Comparison of ENCODE assay signal across 10 cellular contexts in genomic region chr17:45428954-45429337, GRCh38. TPM values are rescaled to one million over a fixed set of nuclear protein-coding genes. Genes with fewer than 3 reads are reported as not detected.
A peak's percentile ranks its signal among the peaks of the same experiment; 100 is the strongest.
DNase-seq lines count a peak whose midpoint lies in the region; ATAC-seq, FAIRE-seq and TF ChIP-seq lines count a peak whose summit lies in the region.
"Had no signal": no experiment of that assay in that cellular context is flagged by ENCODE, and none has a peak within 500 bp of the region (broad histone marks: within the 10 kb centered on the region; RNA-seq: fewer than 3 reads in every experiment).

No MANE protein-coding gene starts in this region.

- no peak overlapping the region for H2AFZ ChIP-seq in PC-3 (ENCODE audit: low read length)

- intact Hi-C loops in Right ventricle myocardium inferior (cut with DNase I) (no loop called here), heart left ventricle (cut with DNase I) (no loop called here), PC-3 (cut with micrococcal nuclease) (loop anchor here (2.0 to 5.0 kb wide), 3 partner anchors 48 to 164 kb away; no protein-coding TSS in a partner anchor)

- ATAC-seq in Right ventricle myocardium inferior (no peak), heart left ventricle (no peak), PC-3 (no peak), HG03469 (IDR thresholded peaks at IDR 0.05; ENCODE audit: unreplicated experiment) (no peak), HG02852 (IDR thresholded peaks at IDR 0.05; ENCODE audit: unreplicated experiment) (no peak)

- H3K9me3 ChIP-seq in heart left ventricle (no peaks in the 10 kb centered on the region), PC-3 (ENCODE audit: low read length) (no peaks in the 10 kb centered on the region), iPS-18a (ENCODE audit: control insufficient read depth, low read depth, low read length) (no peaks in the 10 kb centered on the region)
- H3K9me3 ChIP-seq: pancreas had no signal

- WGBS in heart left ventricle, 4 donors: 29 to 44% (median 36%) methylated on average over 15 of the region's 15 CpGs

- CTCF ChIA-PET in PC-3 (lab: Charles Lee): interaction anchor here (0.5 to 1.0 kb wide), 3 partner anchors 114 to 180 kb away, joined by 3 to 4 read pairs (median 3); no protein-coding TSS in a partner anchor

- no peaks in the 10 kb centered on the region for H3K9me2 ChIP-seq in PC-3 (replicated peaks; ENCODE audit: low read length)

- DNase-seq in Right ventricle myocardium inferior (ENCODE audit: missing footprints) (peak; percentile 61), heart left ventricle (no peak), PC-3 (no peak), urothelium cell line (ENCODE audit: low spot score) (no peak), NCI-H1092 treated with DMSO at 0.1 percent for 48 hours (lab: John Stamatoyannopoulos, UW) (no peak)
- DNase-seq: NCI-H187 treated with DMSO at 0.1 percent for 48 hours had no signal

- H3K4me2 ChIP-seq in PC-3 (ENCODE audit: low read length): peak overlapping the region; percentile 78; the same call in 1 of the 2 replicates

- POLR2A ChIA-PET in PC-3 (lab: Charles Lee; ENCODE audit: unreplicated experiment): no interaction called here

- no peaks in the 10 kb centered on the region for H3F3A ChIP-seq in PC-3 (ENCODE audit: low read length, unreplicated experiment)

- peaks cover 36% of the 10 kb centered on the region for H3K79me2 ChIP-seq in PC-3 (ENCODE audit: low read length)

- H3K4me1 ChIP-seq in heart left ventricle (peaks cover 0 to 77% (median 41%) of the 10 kb centered on the region in 12 donors), PC-3 (ENCODE audit: insufficient read depth, low read length) (peaks cover 53% of the 10 kb centered on the region), iPS-18a (ENCODE audit: control insufficient read depth, low read depth, low read length) (peaks cover 10% of the 10 kb centered on the region)

- H3K27me3 ChIP-seq in heart left ventricle: peaks cover 10 to 38% (median 23%) of the 10 kb centered on the region in 9 donors
- no peaks in the 10 kb centered on the region for H3K27me3 ChIP-seq in PC-3 (ENCODE audit: low read length)
- peaks cover 72% of the 10 kb centered on the region for H3K27me3 ChIP-seq in iPS-18a (ENCODE audit: control insufficient read depth, insufficient read depth, low read length)

- BruUV-seq in PC-3 (replicated peaks; lab: Mats Ljungman, UMichigan): no TSS peak

- H3K9ac ChIP-seq in PC-3 (ENCODE audit: low read length): no peak overlapping the region
- H3K9ac ChIP-seq in iPS-18a (ENCODE audit: low read length): no peak overlapping the region

- H3K36me3 ChIP-seq in heart left ventricle (peaks cover 0 to 3% (median 0%) of the 10 kb centered on the region in 9 donors), PC-3 (ENCODE audit: low read depth, low read length) (no peaks in the 10 kb centered on the region), iPS-18a (ENCODE audit: control insufficient read depth, low read depth, low read length) (no peaks in the 10 kb centered on the region)
- H3K36me3 ChIP-seq: pancreas had no signal

- no peak for TF ChIP-seq POLR2A in heart left ventricle (IDR thresholded peaks at IDR 0.05)

- peak; percentile 63 for FAIRE-seq in urothelium cell line (lab: Jason Lieb, UNC)
- FAIRE-seq: pancreas had no signal

- TF ChIP-seq CTCF in heart left ventricle (IDR thresholded peaks at IDR 0.05): no peak
- TF ChIP-seq CTCF in PC-3 (conservative IDR thresholded peaks at IDR 0.05; ENCODE audit: low read depth, low read length): no peak

- H3K4me3 ChIP-seq in heart left ventricle (peak overlapping the region in 2 of 12 donors; percentile 24 to 36), PC-3 (ENCODE audit: low read length) (no peak overlapping the region), iPS-18a (ENCODE audit: low read length) (peak overlapping the region; percentile 44)

- H3K27ac ChIP-seq in heart left ventricle (peak overlapping the region in 1 of 12 donors; percentile 81), PC-3 (ENCODE audit: low read length) (no peak overlapping the region), iPS-18a (ENCODE audit: low read length) (no peak overlapping the region)

- H4K20me1 ChIP-seq in PC-3 (ENCODE audit: low read length): 0 out of 2 replicates have a peak, but pooled peaks cover 8% of the 10 kb centered on the region

RNA-seq across cellular contexts. Expression of gene ARHGAP27, which starts 3.7 kb away (rescaled TPM):
- 34.4 TPM for total RNA-seq in Right ventricle myocardium inferior
- total RNA-seq in heart left ventricle: 10 to 100 TPM; 19.7 to 39.4 (median 25.3) TPM
- 10 to 100 TPM; 16.3 to 28.2 TPM for polyA plus RNA-seq in heart left ventricle
- total RNA-seq in PC-3 (2014; rRNA removed): 119 and 134 TPM in 2 replicates
